In genomic region chr7:139452948-139453672, GRCh38 we compare ENCODE assay signal across 13 cellular contexts. TPM values are rescaled to one million over a fixed set of nuclear protein-coding genes. Genes with fewer than 3 reads are reported as not detected.
DNase-seq lines count a peak whose midpoint lies in the region; ATAC-seq and TF ChIP-seq lines count a peak whose summit lies in the region.
"Had no signal": no experiment of that assay in that cellular context is flagged by ENCODE, and none has a peak within 500 bp of the region (broad histone marks: within the 10 kb centered on the region; RNA-seq: fewer than 3 reads in every experiment).

No MANE protein-coding gene starts in this region.

- no peaks in the 10 kb centered on the region for H3K27me3 Mint-ChIP-seq in WTC11 (ENCODE audit: low read depth)
- no peaks in the 10 kb centered on the region for H3K27me3 Mint-ChIP-seq in stimulated activated naive CD8-positive, alpha-beta T cell treated with anti-CD3 and anti-CD28 coated beads, Interleukin-15, amount 100 ng/mL, for 72 hours

- DNase-seq in cardiac muscle cell (ENCODE audit: low read depth in 1 of 2, low spot score in 1 of 2) (peak in 1 of 2 donors; percentile 39), Right ventricle myocardium inferior (ENCODE audit: missing footprints) (no peak), WTC11 (ENCODE audit: low spot score) (peak; percentile 35), foreskin fibroblast (peak; percentile 53 to 75), NCI-H510A (lab: John Stamatoyannopoulos, UW) (no peak), NCI-H226 (no peak), HPDE6-E6E7 (ENCODE audit: extremely low spot score) (no peak)
- DNase-seq in stimulated activated naive CD8-positive, alpha-beta T cell treated with anti-CD3 and anti-CD28 coated beads, Interleukin-15, amount 100 ng/mL, for 72 hours = no peak
- DNase-seq: 8988T; activated CD4-positive, CD25-positive, alpha-beta regulatory T cell; NCI-H82 had no signal

- CTCF ChIA-PET in WTC11 (lab: Charles Lee) = interaction anchor here (0.6 to 3.0 kb wide), 11 partner anchors 8 to 253 kb away, joined by 3 to 24 read pairs (median 4); partner anchors contain the start of gene KLRG2

- H3K27ac Mint-ChIP-seq in WTC11 = 0 out of 2 replicates have a peak overlapping the region, but pooled peaks have one; percentile 34
- H3K27ac Mint-ChIP-seq in stimulated activated naive CD8-positive, alpha-beta T cell treated with anti-CD3 and anti-CD28 coated beads, Interleukin-15, amount 100 ng/mL, for 72 hours = peak overlapping the region in 1 of 2 donors; percentile 58

- no peaks in the 10 kb centered on the region for H3K36me3 Mint-ChIP-seq in WTC11

- POLR2A ChIA-PET in WTC11 (lab: Charles Lee) = interaction anchor here (0.5 to 1.3 kb wide), 2 partner anchors 37 to 94 kb away, joined by 3 read pairs; partner anchors contain the start of gene LUC7L2

- H3K36me3 ChIP-seq in cardiac muscle cell = no peaks in the 10 kb centered on the region

- H3K9me3 ChIP-seq in cardiac muscle cell (ENCODE audit: low read depth) = no peaks in the 10 kb centered on the region

- no peaks in the 10 kb centered on the region for H3K4me1 ChIP-seq in cardiac muscle cell (ENCODE audit: low read depth)

- no peaks in the 10 kb centered on the region for H3K27me3 ChIP-seq in cardiac muscle cell

- TF ChIP-seq CTCF in cardiac muscle cell (IDR thresholded peaks at IDR 0.05; ENCODE audit: low read depth, low read length) (peak; percentile 27), WTC11 (IDR thresholded peaks at IDR 0.05) (no peak), foreskin fibroblast (IDR thresholded peaks at IDR 0.05; ENCODE audit: low read depth, low read length) (no peak)

- intact Hi-C loops in Right ventricle myocardium inferior (cut with DNase I) = no loop called here

- no peak overlapping the region for H3K27ac ChIP-seq in cardiac muscle cell
- H3K27ac ChIP-seq: SK-N-MC had no signal

- H3K4me3 ChIP-seq in cardiac muscle cell (no peak overlapping the region), foreskin fibroblast (ENCODE audit: low read depth in 1 of 2, low read length in 2 of 2) (no peak overlapping the region)
- H3K4me3 ChIP-seq: SK-N-MC had no signal

- ATAC-seq in Right ventricle myocardium inferior = no peak
- ATAC-seq in WTC11 = peak; percentile 70
- no peak for ATAC-seq in stimulated activated naive CD8-positive, alpha-beta T cell treated with anti-CD3 and anti-CD28 coated beads, Interleukin-15, amount 100 ng/mL, for 72 hours

- no peaks in the 10 kb centered on the region for H3K9me3 Mint-ChIP-seq in WTC11
- no peaks in the 10 kb centered on the region for H3K9me3 Mint-ChIP-seq in stimulated activated naive CD8-positive, alpha-beta T cell treated with anti-CD3 and anti-CD28 coated beads, Interleukin-15, amount 100 ng/mL, for 72 hours

- H3K4me1 Mint-ChIP-seq in WTC11 = peaks cover 11% of the 10 kb centered on the region
- H3K4me1 Mint-ChIP-seq in stimulated activated naive CD8-positive, alpha-beta T cell treated with anti-CD3 and anti-CD28 coated beads, Interleukin-15, amount 100 ng/mL, for 72 hours = no peaks in the 10 kb centered on the region

- no peak overlapping the region for H3K4me3 Mint-ChIP-seq in WTC11
- H3K4me3 Mint-ChIP-seq in stimulated activated naive CD8-positive, alpha-beta T cell treated with anti-CD3 and anti-CD28 coated beads, Interleukin-15, amount 100 ng/mL, for 72 hours = no peak overlapping the region

TF ChIP-seq in WTC11, 78 proteins besides CTCF, POLR2A, EP300 and RAD21:
- TF ChIP-seq PRDM15 (CRISPR knock-in tag; IDR thresholded peaks at IDR 0.05) (peak; percentile 75), KAT7 (CRISPR knock-in tag; IDR thresholded peaks at IDR 0.05; ENCODE audit: borderline replicate concordance) (no peak)

RNA-seq across cellular contexts. Expression of gene KLRG2, which starts 30.4 kb away (rescaled TPM):
- total RNA-seq in cardiac muscle cell = 0.60 TPM in 1 of 2 replicates, not detected in the other
- not detected in 2 replicates for polyA plus RNA-seq in cardiac muscle cell
- not detected for total RNA-seq in Right ventricle myocardium inferior
- 12.6 to 17.6 TPM (median 15.7 TPM) in 3 replicates for total RNA-seq in WTC11 (2021)
- total RNA-seq: subcutaneous adipose tissue had no signal

Comparison
In these comparisons a context has a peak if more than half of its experiments do, and no peak if none do; other contexts are left out.
1. DNase-seq: peak in WTC11 (single experiment) and foreskin fibroblast (2 of 2); none in Right ventricle myocardium inferior (single experiment), stimulated activated naive CD8-positive, alpha-beta T cell treated with anti-CD3 and anti-CD28 coated beads, Interleukin-15, amount 100 ng/mL, for 72 hours (0 of 2), NCI-H510A (single experiment), NCI-H226 (single experiment) and HPDE6-E6E7 (single experiment).